31 cellular contexts compared by ENCODE assay signal in the genomic region with DNA sequence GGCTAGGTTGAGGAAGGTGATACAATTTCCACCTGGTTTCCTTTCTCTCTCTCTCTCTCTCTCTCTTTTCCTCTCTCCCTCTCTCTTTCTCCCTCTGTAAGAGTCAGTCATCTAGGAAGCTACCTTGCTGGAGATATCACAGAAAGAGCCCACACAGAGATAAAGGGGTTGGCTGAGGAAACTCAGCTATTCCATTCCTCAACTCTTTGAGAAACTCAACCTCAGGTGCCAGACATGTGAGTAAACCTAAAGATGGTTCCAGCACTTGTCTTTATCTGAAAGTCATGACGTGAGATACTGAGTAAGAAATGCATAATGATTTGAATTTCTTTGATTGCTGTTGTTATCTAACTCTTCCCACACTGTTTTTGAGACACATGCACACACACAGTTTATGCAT.
"Had no signal": no experiment of that assay in that cellular context is flagged by ENCODE, and none has a peak within 500 bp of the region (broad histone marks: within the 10 kb centered on the region; RNA-seq: fewer than 3 reads in every experiment).

No MANE protein-coding gene starts in this region.

- H3K4me3 ChIP-seq: coronary artery, esophagus squamous epithelium, gastroesophageal sphincter, heart right ventricle had no signal

- H3K9me3 ChIP-seq: esophagus squamous epithelium, gastroesophageal sphincter had no signal

- FAIRE-seq: astrocyte, bronchial epithelial cell, endometrium, endothelial cell of umbilical vein had no signal

- H3K4me1 ChIP-seq: esophagus squamous epithelium, gastroesophageal sphincter, heart right ventricle had no signal

- H3K27me3 ChIP-seq: brain microvascular endothelial cell, esophagus squamous epithelium, gastroesophageal sphincter, heart right ventricle had no signal

- ATAC-seq: activated CD4-positive, alpha-beta T cell treated with anti-CD3 and anti-CD28 coated beads for 36 hours; activated CD8-positive, alpha-beta memory T cell treated with anti-CD3 and anti-CD28 coated beads, Interleukin-2, amount 10 ng/mL, durations not matched to agents 7 days and 5 days; activated CD8-positive, alpha-beta T cell treated with anti-CD3 and anti-CD28 coated beads, Interleukin-2, amount 10 ng/mL, durations not matched to agents 7 days and 5 days; activated naive CD4-positive, alpha-beta T cell treated with anti-CD3 and anti-CD28 coated beads, Interleukin-2, amount 50 U/mL, for 72 hours; effector memory CD8-positive, alpha-beta T cell; gastroesophageal sphincter; heart right ventricle had no signal

- DNase-seq: activated CD4-positive, alpha-beta memory T cell treated with anti-CD3 and anti-CD28 coated beads for 36 hours; activated CD4-positive, alpha-beta T cell treated with anti-CD3 and anti-CD28 coated beads for 36 hours; activated CD4-positive, alpha-beta T cell treated with anti-CD3 and anti-CD28 coated beads, Interleukin-2, amount 10 ng/mL, durations not matched to agents 24 days and 14 days; activated CD4-positive, CD25-positive, alpha-beta regulatory T cell; activated CD4-positive, CD25-positive, alpha-beta regulatory T cell treated with anti-CD3 and anti-CD28 coated beads, Interleukin-2, amount 50 U/mL, for 72 hours; activated CD8-positive, alpha-beta memory T cell treated with anti-CD3 and anti-CD28 coated beads, Interleukin-2, amount 10 ng/mL, durations not matched to agents 7 days and 5 days; activated CD8-positive, alpha-beta memory T cell treated with anti-CD3 and anti-CD28 coated beads, Interleukin-2, amount 50 U/mL, for 4 hours; activated CD8-positive, alpha-beta T cell treated with anti-CD3 and anti-CD28 coated beads, Interleukin-2, amount 10 ng/mL, durations not matched to agents 7 days and 5 days; activated effector memory CD4-positive, alpha-beta T cell treated with anti-CD3 and anti-CD28 coated beads, Interleukin-2, amount 50 U/mL, for 16 hours; activated naive CD4-positive, alpha-beta T cell treated with anti-CD3 and anti-CD28 coated beads, Interleukin-2, amount 10 ng/mL, durations not matched to agents 7 days and 5 days; activated naive CD8-positive, alpha-beta T cell treated with anti-CD3 and anti-CD28 coated beads, Interleukin-2, amount 10 ng/mL, durations not matched to agents 7 days and 5 days; activated T-cell treated with anti-CD3 and anti-CD28 coated beads, Interleukin-2, amount 50 U/mL, for 1 hour; activated T-cell treated with anti-CD3 and anti-CD28 coated beads, Interleukin-2, amount 50 U/mL, for 48 hours; amniotic stem cell; anterior cingulate cortex; brain microvascular endothelial cell; dermis blood vessel endothelial cell; effector CD4-positive, alpha-beta T cell; effector memory CD8-positive, alpha-beta T cell; esophagus squamous epithelium; foreskin melanocyte; heart right ventricle; T-helper 2 cell had no signal

- H3K27ac ChIP-seq: brain microvascular endothelial cell, coronary artery, epithelial cell of prostate, esophagus squamous epithelium, gastroesophageal sphincter, heart right ventricle had no signal

- H3K36me3 ChIP-seq: brain microvascular endothelial cell, esophagus squamous epithelium, gastroesophageal sphincter, heart right ventricle had no signal
